11 cellular contexts compared by ENCODE assay signal in genomic region chr2:68465081-68465916, GRCh38. TPM values are rescaled to one million over a fixed set of nuclear protein-coding genes. Genes with fewer than 3 reads are reported as not detected.
DNase-seq lines count a peak whose midpoint lies in the region; ATAC-seq and TF ChIP-seq lines count a peak whose summit lies in the region.
"Had no signal": no experiment of that assay in that cellular context is flagged by ENCODE, and none has a peak within 500 bp of the region (broad histone marks: within the 10 kb centered on the region; RNA-seq: fewer than 3 reads in every experiment).

No MANE protein-coding gene starts in this region.

- peaks cover 10% of the 10 kb centered on the region for H3K36me3 Mint-ChIP-seq in MCF 10A (ENCODE audit: insufficient read depth, unreplicated experiment)
- peaks cover 10% of the 10 kb centered on the region for H3K36me3 Mint-ChIP-seq in activated T-cell treated with anti-CD3 and anti-CD28 coated beads, Interleukin-2, amount 50 U/mL, for 24 hours (ENCODE audit: low read depth)

- H3K4me3 ChIP-seq in breast epithelium (no peak overlapping the region), fibroblast of the aortic adventitia (ENCODE audit: low read depth, low read length) (no peak overlapping the region), suprapubic skin (no peak overlapping the region)

- no peaks in the 10 kb centered on the region for H3K36me3 ChIP-seq in breast epithelium
- H3K36me3 ChIP-seq in suprapubic skin, result no peaks in the 10 kb centered on the region
- H3K36me3 ChIP-seq: heart left ventricle, SJSA1 had no signal

- peaks cover 0 to 7% of the 10 kb centered on the region in 2 donors for H3K4me1 ChIP-seq in breast epithelium
- peaks cover 60% of the 10 kb centered on the region for H3K4me1 ChIP-seq in suprapubic skin

- H3K4me1 Mint-ChIP-seq in MCF 10A (ENCODE audit: insufficient read depth, unreplicated experiment), result peaks cover 29% of the 10 kb centered on the region
- peaks cover 47% of the 10 kb centered on the region for H3K4me1 Mint-ChIP-seq in activated T-cell treated with anti-CD3 and anti-CD28 coated beads, Interleukin-2, amount 50 U/mL, for 24 hours (ENCODE audit: low read depth)

- peak overlapping the region; percentile 95 for H3K4me3 Mint-ChIP-seq in MCF 10A (ENCODE audit: unreplicated experiment)
- H3K4me3 Mint-ChIP-seq in activated T-cell treated with anti-CD3 and anti-CD28 coated beads, Interleukin-2, amount 50 U/mL, for 24 hours, result peak overlapping the region; percentile 95

- H3K27me3 ChIP-seq in breast epithelium, result no peaks in the 10 kb centered on the region
- H3K27me3 ChIP-seq in suprapubic skin, result no peaks in the 10 kb centered on the region
- H3K27me3 ChIP-seq: heart left ventricle, SJSA1 had no signal

- H3K9me3 ChIP-seq in breast epithelium, result no peaks in the 10 kb centered on the region
- H3K9me3 ChIP-seq in suprapubic skin, result no peaks in the 10 kb centered on the region
- H3K9me3 ChIP-seq: heart left ventricle, SJSA1 had no signal

- no TSS peak for BruUV-seq in MCF 10A (replicated peaks; lab: Mats Ljungman, UMichigan)

- CTCF ChIA-PET in MCF 10A (lab: Yijun Ruan, JAX), result interaction anchor here (0.6 to 5.3 kb wide), 18 partner anchors 8 to 501 kb away, joined by 3 to 49 read pairs (median 4); no protein-coding TSS in a partner anchor

- H3K27ac Mint-ChIP-seq in MCF 10A (ENCODE audit: low read depth, unreplicated experiment), result peak overlapping the region; percentile 98
- H3K27ac Mint-ChIP-seq in activated T-cell treated with anti-CD3 and anti-CD28 coated beads, Interleukin-2, amount 50 U/mL, for 24 hours, result peak overlapping the region; percentile 98

- peak; percentile 74 for DNase-seq in MCF 10A (ENCODE audit: unreplicated experiment)
- no peak for DNase-seq in breast epithelium (ENCODE audit: low spot score in 2 of 2)
- DNase-seq in activated T-cell treated with anti-CD3 and anti-CD28 coated beads, Interleukin-2, amount 50 U/mL, for 24 hours, result no peak
- DNase-seq in fibroblast of the aortic adventitia (ENCODE audit: low read depth), result peak; percentile 25
- no peak for DNase-seq in suprapubic skin (ENCODE audit: low spot score in 2 of 2)
- no peak for DNase-seq in posterior cingulate gyrus
- no peak for DNase-seq in COLO829 (ENCODE audit: low spot score)
- DNase-seq: heart left ventricle had no signal

- intact Hi-C loops in MCF 10A (cut with micrococcal nuclease), result loop anchor here (5.0 to 10.0 kb wide), 3 partner anchors 182 to 362 kb away; no protein-coding TSS in a partner anchor
- intact Hi-C loops in breast epithelium (cut with DNase I; ENCODE audit: low total_unique reads), result no loop called here
- intact Hi-C loops in posterior cingulate gyrus (cut with DNase I), result loop anchor here (10.0 kb wide), 1 partner anchor 460 kb away; no protein-coding TSS in a partner anchor

- POLR2A ChIA-PET in MCF 10A (lab: Yijun Ruan, JAX), result interaction anchor here (0.6 to 2.8 kb wide), 12 partner anchors 10 to 453 kb away, joined by 3 to 18 read pairs (median 3); no protein-coding TSS in a partner anchor

- no peak for TF ChIP-seq EP300 in suprapubic skin (IDR thresholded peaks at IDR 0.05)

- no peaks in the 10 kb centered on the region for H3K9me3 Mint-ChIP-seq in MCF 10A (ENCODE audit: unreplicated experiment)
- H3K9me3 Mint-ChIP-seq in activated T-cell treated with anti-CD3 and anti-CD28 coated beads, Interleukin-2, amount 50 U/mL, for 24 hours, result no peaks in the 10 kb centered on the region

- H3K27me3 Mint-ChIP-seq in MCF 10A (ENCODE audit: insufficient read depth, unreplicated experiment), result no peaks in the 10 kb centered on the region
- H3K27me3 Mint-ChIP-seq in activated T-cell treated with anti-CD3 and anti-CD28 coated beads, Interleukin-2, amount 50 U/mL, for 24 hours, result no peaks in the 10 kb centered on the region
- H3K27me3 Mint-ChIP-seq: B cell had no signal

- TF ChIP-seq CTCF in MCF 10A (IDR thresholded peaks at IDR 0.05; ENCODE audit: unreplicated experiment), result no peak
- TF ChIP-seq CTCF in breast epithelium (IDR thresholded peaks at IDR 0.05), result no peak
- TF ChIP-seq CTCF in fibroblast of the aortic adventitia (IDR thresholded peaks at IDR 0.05; ENCODE audit: insufficient read depth, low read length), result no peak
- no peak for TF ChIP-seq CTCF in suprapubic skin (IDR thresholded peaks at IDR 0.05)

- peak overlapping the region in 1 of 2 donors; percentile 93 for H3K27ac ChIP-seq in breast epithelium
- peak overlapping the region; percentile 92 for H3K27ac ChIP-seq in suprapubic skin

- ATAC-seq in HG02970 (IDR thresholded peaks at IDR 0.05; ENCODE audit: low FRiP score, unreplicated experiment), result no peak
- ATAC-seq: heart left ventricle had no signal

- no peak for TF ChIP-seq POLR2A in breast epithelium (IDR thresholded peaks at IDR 0.05)
- TF ChIP-seq POLR2A in suprapubic skin (IDR thresholded peaks at IDR 0.05), result no peak

- WGBS in suprapubic skin, result 42% methylated on average over 7 of the region's 7 CpGs

RNA-seq across cellular contexts. Expression of gene FBXO48, which starts 1.8 kb away (rescaled TPM):
- total RNA-seq in MCF 10A (2022), result 1.7 and 2.1 TPM in 2 replicates
- 1 to 10 TPM in 2 of 3 donors, under 1 TPM in 1; 0.98 to 1.6 (median 1.1) TPM for total RNA-seq in breast epithelium
- under 0.01 and 0.99 TPM in 2 replicates for total RNA-seq in fibroblast of the aortic adventitia (ENCODE audit: low replicate concordance)
- total RNA-seq in suprapubic skin, result 1 to 10 TPM; 1.1 to 2.7 (median 1.7) TPM

RNA-seq across cellular contexts. Expression of gene APLF, which starts 2.1 kb away (rescaled TPM):
- total RNA-seq in MCF 10A (2022) (4.0 TPM in 2 replicates), breast epithelium (10 to 100 TPM in 2 of 3 donors, 1 to 10 TPM in 1; 8.5 to 14.5 (median 13.4) TPM), fibroblast of the aortic adventitia (ENCODE audit: low replicate concordance) (4.3 and 6.8 TPM in 2 replicates), suprapubic skin (10 to 100 TPM in 2 of 4 donors, 1 to 10 TPM in 2; 8.8 to 10.5 (median 9.9) TPM)

Comparison
In these comparisons a context has a peak if more than half of its experiments do, and no peak if none do; other contexts are left out.
1. DNase-seq: peak in MCF 10A (single experiment) and fibroblast of the aortic adventitia (single experiment); none in breast epithelium (0 of 2), activated T-cell treated with anti-CD3 and anti-CD28 coated beads, Interleukin-2, amount 50 U/mL, for 24 hours (single experiment), suprapubic skin (0 of 2), posterior cingulate gyrus (0 of 10) and COLO829 (single experiment).